Comparison of ENCODE assay signal across 21 cellular contexts in the genomic region with DNA sequence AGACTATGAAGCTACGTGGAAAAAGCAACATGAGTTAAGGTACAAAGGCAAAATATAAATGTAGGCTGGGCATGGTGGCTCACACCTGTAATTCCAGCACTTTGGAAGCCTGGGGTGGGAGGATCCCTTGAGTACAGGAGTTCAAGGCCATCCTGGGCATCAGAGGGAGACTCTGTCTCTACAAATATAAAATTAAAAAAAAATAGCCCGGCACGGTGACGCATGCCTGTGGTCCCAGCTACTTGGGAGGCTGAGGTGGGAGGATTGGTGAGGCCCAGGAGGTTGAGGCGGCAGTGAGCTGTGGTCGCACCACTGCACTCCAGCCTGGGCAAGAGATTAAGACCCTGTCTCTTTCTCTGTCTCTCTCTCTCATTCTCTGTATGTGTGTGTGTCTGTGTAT. TPM values are rescaled to one million over a fixed set of nuclear protein-coding genes. Genes with fewer than 3 reads are reported as not detected.
DNase-seq lines count a peak whose midpoint lies in the region; ATAC-seq and TF ChIP-seq lines count a peak whose summit lies in the region.
"Had no signal": no experiment of that assay in that cellular context is flagged by ENCODE, and none has a peak within 500 bp of the region (broad histone marks: within the 10 kb centered on the region; RNA-seq: fewer than 3 reads in every experiment).

No MANE protein-coding gene starts in this region.

- no peak overlapping the region for H3K4me3 ChIP-seq in CD4-positive, alpha-beta memory T cell (ENCODE audit: low read length in 2 of 2)
- no peak overlapping the region for H3K4me3 ChIP-seq in trophoblast cell (ENCODE audit: low read depth, low read length)
- H3K4me3 ChIP-seq in left lung, result no peak overlapping the region
- H3K4me3 ChIP-seq: body of pancreas, Peyer's patch, SJSA1 had no signal

- peaks cover 63% of the 10 kb centered on the region for H3K4me1 Mint-ChIP-seq in activated CD8-positive, alpha-beta memory T cell treated with anti-CD3 and anti-CD28 coated beads, Interleukin-2, amount 10 ng/mL, durations not matched to agents 7 days and 5 days
- peaks cover 34 to 68% (median 51%) of the 10 kb centered on the region in 4 donors for H3K4me1 Mint-ChIP-seq in CD4-positive, alpha-beta memory T cell
- H3K4me1 Mint-ChIP-seq in activated CD8-positive, alpha-beta T cell treated with anti-CD3 and anti-CD28 coated beads for 36 hours (ENCODE audit: low read depth), result peaks cover 57% of the 10 kb centered on the region

- no CpG with 5 or more reads among the region's 6 CpGs for WGBS in trophoblast cell (ENCODE audit: extremely low coverage, insufficient coverage, insufficient read length)

- H3K4me1 ChIP-seq in CD4-positive, alpha-beta memory T cell (ENCODE audit: insufficient read depth, low read length), result peaks cover 62% of the 10 kb centered on the region
- peaks cover 8% of the 10 kb centered on the region in 2 experiments for H3K4me1 ChIP-seq in trophoblast cell (ENCODE audit: control insufficient read depth in 1 of 2, insufficient read depth in 2 of 2, low read length in 2 of 2)
- peaks cover 0 to 29% of the 10 kb centered on the region in 2 donors for H3K4me1 ChIP-seq in left lung

- H3K27ac Mint-ChIP-seq in activated CD8-positive, alpha-beta memory T cell treated with anti-CD3 and anti-CD28 coated beads, Interleukin-2, amount 10 ng/mL, durations not matched to agents 7 days and 5 days, result peak overlapping the region; percentile 93
- H3K27ac Mint-ChIP-seq in CD4-positive, alpha-beta memory T cell, result peak overlapping the region; percentile 44 to 99 (median 87)
- peak overlapping the region; percentile 67 for H3K27ac Mint-ChIP-seq in activated CD8-positive, alpha-beta T cell treated with anti-CD3 and anti-CD28 coated beads for 36 hours
- H3K27ac Mint-ChIP-seq: endodermal cell had no signal

- no peaks in the 10 kb centered on the region for H3K27me3 ChIP-seq in CD4-positive, alpha-beta memory T cell (ENCODE audit: insufficient read depth, low read length)
- no peaks in the 10 kb centered on the region for H3K27me3 ChIP-seq in trophoblast cell (ENCODE audit: insufficient read depth, low read length)
- no peaks in the 10 kb centered on the region for H3K27me3 ChIP-seq in left lung
- H3K27me3 ChIP-seq: body of pancreas, neutrophil, Peyer's patch, SJSA1 had no signal

- no peak overlapping the region for H2AFZ ChIP-seq in trophoblast cell (ENCODE audit: insufficient read depth, low read length, poor library complexity)

- H3K18ac ChIP-seq in trophoblast cell (ENCODE audit: low read length), result no peak overlapping the region

- H3K9ac ChIP-seq in trophoblast cell (ENCODE audit: low read length), result no peak overlapping the region

- TF ChIP-seq CTCF in activated CD8-positive, alpha-beta T cell treated with anti-CD3 and anti-CD28 coated beads for 36 hours (IDR thresholded peaks at IDR 0.05), result no peak
- TF ChIP-seq CTCF in left lung (IDR thresholded peaks at IDR 0.05), result no peak

- H3K36me3 Mint-ChIP-seq in activated CD8-positive, alpha-beta memory T cell treated with anti-CD3 and anti-CD28 coated beads, Interleukin-2, amount 10 ng/mL, durations not matched to agents 7 days and 5 days, result peaks cover 8% of the 10 kb centered on the region
- H3K36me3 Mint-ChIP-seq in CD4-positive, alpha-beta memory T cell, result peaks cover 0 to 9% of the 10 kb centered on the region in 2 donors
- peaks cover 10% of the 10 kb centered on the region for H3K36me3 Mint-ChIP-seq in activated CD8-positive, alpha-beta T cell treated with anti-CD3 and anti-CD28 coated beads for 36 hours (ENCODE audit: low read depth)

- H2AK5ac ChIP-seq in trophoblast cell (ENCODE audit: low read length), result no peak overlapping the region

- peaks cover 10% of the 10 kb centered on the region for H3K79me2 ChIP-seq in trophoblast cell (ENCODE audit: control insufficient read depth, insufficient read depth, low read length, poor library complexity)

- no peak overlapping the region for H3K4me2 ChIP-seq in trophoblast cell (ENCODE audit: low read length)

- H3K27me3 Mint-ChIP-seq in activated CD8-positive, alpha-beta memory T cell treated with anti-CD3 and anti-CD28 coated beads, Interleukin-2, amount 10 ng/mL, durations not matched to agents 7 days and 5 days, result peaks cover 5% of the 10 kb centered on the region
- no peaks in the 10 kb centered on the region for H3K27me3 Mint-ChIP-seq in CD4-positive, alpha-beta memory T cell
- H3K27me3 Mint-ChIP-seq in activated CD8-positive, alpha-beta T cell treated with anti-CD3 and anti-CD28 coated beads for 36 hours, result peaks cover 3% of the 10 kb centered on the region

- ATAC-seq in activated CD8-positive, alpha-beta memory T cell treated with anti-CD3 and anti-CD28 coated beads, Interleukin-2, amount 10 ng/mL, durations not matched to agents 7 days and 5 days, result no peak
- no peak for ATAC-seq in activated CD8-positive, alpha-beta T cell treated with anti-CD3 and anti-CD28 coated beads for 36 hours
- no peak for ATAC-seq in left lung
- ATAC-seq in GM18517 (IDR thresholded peaks at IDR 0.05; ENCODE audit: unreplicated experiment), result no peak
- ATAC-seq: body of pancreas, left lobe of liver had no signal

- no peak overlapping the region for H2BK5ac ChIP-seq in trophoblast cell (ENCODE audit: low read depth, low read length, poor library complexity)

- H2BK12ac ChIP-seq in trophoblast cell (ENCODE audit: low read length), result peak overlapping the region; percentile 87

- peaks cover 13% of the 10 kb centered on the region for H3K79me1 ChIP-seq in trophoblast cell (ENCODE audit: low read length)

- CTCF ChIA-PET in activated CD8-positive, alpha-beta memory T cell treated with anti-CD3 and anti-CD28 coated beads, Interleukin-2, amount 10 ng/mL, durations not matched to agents 7 days and 5 days (lab: Charles Lee), result interaction anchor here (1.4 to 2.1 kb wide), 3 partner anchors 11 to 47 kb away, joined by 5 to 9 read pairs (median 7); no protein-coding TSS in a partner anchor
- CTCF ChIA-PET in CD4-positive, alpha-beta memory T cell (lab: Charles Lee; ENCODE audit: partially characterized antibody), result interaction anchor here (0.8 to 5.9 kb wide), 4 partner anchors 29 to 106 kb away, joined by 3 to 34 read pairs (median 16); no protein-coding TSS in a partner anchor
- CTCF ChIA-PET in activated CD8-positive, alpha-beta T cell treated with anti-CD3 and anti-CD28 coated beads for 36 hours (lab: Charles Lee), result interaction anchor here (0.9 to 7.2 kb wide), 5 partner anchors 9 to 338 kb away, joined by 3 to 70 read pairs (median 4); no protein-coding TSS in a partner anchor

- H2BK120ac ChIP-seq in trophoblast cell (ENCODE audit: insufficient read depth, low read length, poor library complexity), result no peak overlapping the region

- no peaks in the 10 kb centered on the region for H3K9me3 ChIP-seq in CD4-positive, alpha-beta memory T cell (ENCODE audit: control insufficient read depth in 1 of 2, low read length in 2 of 2)
- H3K9me3 ChIP-seq in trophoblast cell (ENCODE audit: insufficient read depth, low read depth, low read length) (peaks cover 2% of the 10 kb centered on the region), left lung (no peaks in the 10 kb centered on the region)
- H3K9me3 ChIP-seq: body of pancreas, neutrophil, Peyer's patch, SJSA1 had no signal

- H3K36me3 ChIP-seq in CD4-positive, alpha-beta memory T cell (ENCODE audit: insufficient read depth, low read length), result no peaks in the 10 kb centered on the region
- no peaks in the 10 kb centered on the region for H3K36me3 ChIP-seq in trophoblast cell (ENCODE audit: control insufficient read depth in 1 of 2, insufficient read depth in 2 of 2, low read length in 2 of 2)
- no peaks in the 10 kb centered on the region for H3K36me3 ChIP-seq in left lung
- H3K36me3 ChIP-seq: neutrophil, Peyer's patch had no signal

- H3K9me3 Mint-ChIP-seq in activated CD8-positive, alpha-beta memory T cell treated with anti-CD3 and anti-CD28 coated beads, Interleukin-2, amount 10 ng/mL, durations not matched to agents 7 days and 5 days (ENCODE audit: low read depth), result no peaks in the 10 kb centered on the region
- H3K9me3 Mint-ChIP-seq in CD4-positive, alpha-beta memory T cell, result peaks cover 0 to 10% (median 0%) of the 10 kb centered on the region in 8 donors
- H3K9me3 Mint-ChIP-seq in activated CD8-positive, alpha-beta T cell treated with anti-CD3 and anti-CD28 coated beads for 36 hours, result peaks cover 6% of the 10 kb centered on the region

- POLR2A ChIA-PET in CD4-positive, alpha-beta memory T cell (lab: Charles Lee; ENCODE audit: partially characterized antibody), result interaction anchor here (1.6 to 9.5 kb wide), 4 partner anchors 13 to 64 kb away, joined by 5 to 104 read pairs (median 86); a partner anchor contains a TSS
- POLR2A ChIA-PET in activated CD8-positive, alpha-beta T cell treated with anti-CD3 and anti-CD28 coated beads for 36 hours (lab: Charles Lee), result interaction anchor here (12.7 kb wide), 1 partner anchor 19 kb away, joined by 239 read pairs; no protein-coding TSS in a partner anchor

- peak overlapping the region; percentile 23 for H3K27ac ChIP-seq in CD4-positive, alpha-beta memory T cell (ENCODE audit: low read depth, low read length)
- H3K27ac ChIP-seq in trophoblast cell (ENCODE audit: low read depth, low read length) (no peak overlapping the region), left lung (no peak overlapping the region)
- H3K27ac ChIP-seq: neutrophil, SJSA1 had no signal

- no peak overlapping the region for H4K91ac ChIP-seq in trophoblast cell (ENCODE audit: low read depth, low read length)

- H4K8ac ChIP-seq in trophoblast cell (ENCODE audit: low read depth, low read length), result no peak overlapping the region

- H3K4me3 Mint-ChIP-seq in activated CD8-positive, alpha-beta memory T cell treated with anti-CD3 and anti-CD28 coated beads, Interleukin-2, amount 10 ng/mL, durations not matched to agents 7 days and 5 days, result no peak overlapping the region
- H3K4me3 Mint-ChIP-seq in CD4-positive, alpha-beta memory T cell, result peak overlapping the region in 2 of 8 donors; percentile 35 to 36
- no peak overlapping the region for H3K4me3 Mint-ChIP-seq in activated CD8-positive, alpha-beta T cell treated with anti-CD3 and anti-CD28 coated beads for 36 hours
- H3K4me3 Mint-ChIP-seq: endodermal cell had no signal

- DNase-seq in activated CD8-positive, alpha-beta memory T cell treated with anti-CD3 and anti-CD28 coated beads, Interleukin-2, amount 10 ng/mL, durations not matched to agents 7 days and 5 days, result no peak
- DNase-seq in activated CD8-positive, alpha-beta memory T cell treated with anti-CD3 and anti-CD28 coated beads for 24 hours, result no peak
- no peak for DNase-seq in CD4-positive, alpha-beta memory T cell
- DNase-seq in activated CD8-positive, alpha-beta T cell treated with anti-CD3 and anti-CD28 coated beads for 36 hours, result no peak
- DNase-seq in trophoblast cell, result no peak
- DNase-seq in left lung, result no peak
- DNase-seq in activated effector memory CD4-positive, alpha-beta T cell treated with Interleukin-2 at 50 U/mL for 16 hours, result no peak
- DNase-seq: activated CD4-positive, alpha-beta T cell treated with anti-CD3 and anti-CD28 coated beads for 4 hours; body of pancreas; C1 segment of cervical spinal cord; endodermal cell; GDM1; midbrain; NCI-H1092 treated with DMSO at 0.1 percent for 48 hours; NCI-H2029; stimulated activated CD4-positive, alpha-beta T cell treated with anti-CD3 and anti-CD28 coated beads, Interleukin-4, amount 100 ng/mL, for 24 hours had no signal

- no peak overlapping the region for H3K23ac ChIP-seq in trophoblast cell (ENCODE audit: low read length)

- no peak overlapping the region for H4K12ac ChIP-seq in trophoblast cell (ENCODE audit: low read depth, low read length)

- no peak overlapping the region for H3K14ac ChIP-seq in trophoblast cell (ENCODE audit: low read length)

- intact Hi-C loops in CD4-positive, alpha-beta memory T cell (cut with micrococcal nuclease), result loop anchor here (5.0 to 10.0 kb wide), 2 partner anchors 52 to 465 kb away; a partner anchor contains a TSS
- intact Hi-C loops in activated CD8-positive, alpha-beta T cell treated with anti-CD3 and anti-CD28 coated beads for 36 hours (cut with micrococcal nuclease), result no loop called here
- intact Hi-C loops in left lung (cut with DNase I), result no loop called here

- H3K4ac ChIP-seq in trophoblast cell (ENCODE audit: low read depth, low read length), result no peak overlapping the region

RNA-seq across cellular contexts. Expression of a gene that starts 4.0 kb away (rescaled TPM):
- 10 to 100 TPM; 25.7 to 29.7 TPM for total RNA-seq in activated CD8-positive, alpha-beta memory T cell treated with anti-CD3 and anti-CD28 coated beads, Interleukin-2, amount 10 ng/mL, durations not matched to agents 7 days and 5 days
- 10 to 100 TPM; 22.8 to 23.7 TPM for total RNA-seq in CD4-positive, alpha-beta memory T cell
- polyA plus RNA-seq in CD4-positive, alpha-beta memory T cell, result 10 to 100 TPM; 18.8 to 21.6 TPM
- 10 to 100 TPM; 17.8 to 18.4 TPM for total RNA-seq in activated CD8-positive, alpha-beta T cell treated with anti-CD3 and anti-CD28 coated beads for 36 hours
- polyA plus RNA-seq in trophoblast cell (2013), result 36.7 and 37.0 TPM in 2 replicates
- total RNA-seq in left lung, result 10 to 100 TPM; 33.9 to 35.8 TPM
